Comparison of ENCODE assay signal across 28 cellular contexts in the genomic region with DNA sequence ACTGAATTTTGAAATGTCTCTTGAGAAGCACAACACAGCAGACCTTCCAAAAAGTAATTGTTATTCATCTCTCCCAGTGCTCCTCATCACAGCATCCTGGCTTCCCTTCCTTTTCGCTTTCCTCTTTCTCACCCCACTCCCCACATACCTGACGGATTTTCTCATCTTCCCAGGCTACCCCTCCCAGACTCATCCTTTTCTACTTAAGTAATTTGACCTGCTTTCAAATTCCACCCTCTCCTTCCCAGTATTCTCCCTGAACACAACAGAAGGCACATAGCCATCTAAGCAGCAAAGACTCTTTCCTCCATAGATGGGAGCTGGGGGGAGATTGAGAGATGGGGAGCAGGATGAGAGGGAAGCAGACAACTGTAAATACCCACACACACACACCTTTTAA.
"Had no signal": no experiment of that assay in that cellular context is flagged by ENCODE, and none has a peak within 500 bp of the region (broad histone marks: within the 10 kb centered on the region; RNA-seq: fewer than 3 reads in every experiment).

No MANE protein-coding gene starts in this region.

- ATAC-seq: left colon; left lung; lower lobe of right lung; natural killer cell; sciatic nerve; stimulated activated effector memory CD8-positive, alpha-beta T cell treated with anti-CD3 and anti-CD28 coated beads, Interleukin-12 subunit alpha, Interleukin-12 subunit beta, amount 100 ng/mL, for 72 hours; upper lobe of right lung had no signal

- FAIRE-seq: islet of Langerhans, urothelium cell line had no signal

- H3K4me1 ChIP-seq: left lung, lower lobe of right lung, right atrium auricular region, suprapubic skin, upper lobe of right lung had no signal

- H3K36me3 ChIP-seq: left lung, lower lobe of right lung, ovary, right atrium auricular region, suprapubic skin, thoracic aorta, tibial artery, upper lobe of right lung had no signal

- H3K27me3 ChIP-seq: left lung, ovary, right atrium auricular region, suprapubic skin, tibial artery, upper lobe of right lung had no signal

- H3K9me3 ChIP-seq: lower lobe of right lung, ovary, suprapubic skin, thoracic aorta, tibial artery, upper lobe of right lung had no signal

- DNase-seq: hypothalamus; immature natural killer cell; kidney; left colon; left lung; lower lobe of right lung; mammary epithelial cell; mesenchymal stem cell; naive B cell; natural killer cell; nephron progenitor cell; ovary; stimulated activated CD4-positive, alpha-beta T cell treated with anti-CD3 and anti-CD28 coated beads, Interleukin-12 subunit alpha, Interleukin-12 subunit beta, amount 100 ng/mL, for 4 hours; stimulated activated CD4-positive, alpha-beta T cell treated with anti-CD3 and anti-CD28 coated beads, Interleukin-15, amount 100 ng/mL, for 24 hours; stimulated activated CD4-positive, alpha-beta T cell treated with anti-CD3 and anti-CD28 coated beads, Interleukin-2, amount 100 ng/mL, for 24 hours; stimulated activated CD4-positive, alpha-beta T cell treated with anti-CD3 and anti-CD28 coated beads, Interleukin-4, amount 100 ng/mL, for 1 hour; stimulated activated naive CD4-positive, alpha-beta T cell; tibial artery; trophoblast cell; upper lobe of right lung had no signal

- H3K4me3 ChIP-seq: left lung, lower lobe of right lung, ovary, right atrium auricular region, skin epidermis, suprapubic skin, thoracic aorta, tibial artery, upper lobe of right lung had no signal

- H3K27ac ChIP-seq: left lung, lower lobe of right lung, ovary, right atrium auricular region, skin epidermis, suprapubic skin, thoracic aorta, tibial artery, upper lobe of right lung had no signal
